In the genomic region with DNA sequence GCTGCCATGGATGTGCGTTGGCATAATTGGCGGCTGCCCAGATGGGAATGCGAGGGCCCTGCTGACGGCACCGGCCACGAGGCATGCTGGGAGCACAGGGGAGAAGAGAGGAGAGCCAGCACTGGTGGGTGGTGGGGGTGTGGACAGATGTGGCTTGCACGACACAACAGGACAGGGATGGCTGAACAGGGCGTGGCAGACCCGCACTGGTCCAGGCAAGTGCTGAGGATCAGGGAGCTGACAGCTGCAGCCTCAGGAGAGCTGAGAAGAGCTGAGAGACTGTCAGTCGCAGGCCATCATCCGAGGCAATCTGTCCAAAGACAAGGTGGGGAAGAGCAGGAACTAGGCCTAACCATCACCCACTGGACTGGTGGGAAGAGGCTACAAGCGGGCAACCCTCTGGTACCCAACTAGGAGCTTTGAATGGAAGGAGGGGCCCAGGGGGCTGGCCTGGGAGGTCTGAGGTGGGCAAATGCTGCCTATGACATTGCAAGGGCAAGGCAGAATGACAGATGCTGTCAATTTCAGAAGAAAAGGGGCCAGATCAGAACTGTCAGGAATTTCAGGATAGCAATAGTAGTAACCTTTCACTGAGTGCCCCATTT, we compare ENCODE assay signal across 10 cellular contexts. TPM values are rescaled to one million over a fixed set of nuclear protein-coding genes. Genes with fewer than 3 reads are reported as not detected.
A peak's percentile ranks its signal among the peaks of the same experiment; 100 is the strongest.
DNase-seq lines count a peak whose midpoint lies in the region; ATAC-seq lines count a peak whose summit lies in the region.
"Had no signal": no experiment of that assay in that cellular context is flagged by ENCODE, and none has a peak within 500 bp of the region (broad histone marks: within the 10 kb centered on the region; RNA-seq: fewer than 3 reads in every experiment).

No MANE protein-coding gene starts in this region.

- ATAC-seq in T-helper 17 cell (no peak), GM18511 (IDR thresholded peaks at IDR 0.05; ENCODE audit: unreplicated experiment) (no peak), HG03520 (IDR thresholded peaks at IDR 0.05; ENCODE audit: unreplicated experiment) (no peak)
- ATAC-seq in stimulated activated naive CD8-positive, alpha-beta T cell treated with anti-CD3 and anti-CD28 coated beads, Interleukin-15, amount 100 ng/mL, for 72 hours, result no peak

- H3K9ac ChIP-seq in iPS-20b (ENCODE audit: low read depth, low read length), result no peak overlapping the region

- 0 out of 2 replicates have a peak overlapping the region, but pooled peaks have one; percentile 94 for H3K4me3 ChIP-seq in iPS-20b (ENCODE audit: low read length)

- peak overlapping the region; percentile 97 for H3K4me3 Mint-ChIP-seq in activated T-cell treated with anti-CD3 and anti-CD28 coated beads, Interleukin-2, amount 50 U/mL, for 24 hours
- peak overlapping the region; percentile 95 for H3K4me3 Mint-ChIP-seq in T-helper 17 cell
- peak overlapping the region; percentile 98 to 99 for H3K4me3 Mint-ChIP-seq in stimulated activated naive CD8-positive, alpha-beta T cell treated with anti-CD3 and anti-CD28 coated beads, Interleukin-15, amount 100 ng/mL, for 72 hours

- peaks cover 89% of the 10 kb centered on the region for H3K36me3 Mint-ChIP-seq in activated T-cell treated with anti-CD3 and anti-CD28 coated beads, Interleukin-2, amount 50 U/mL, for 24 hours (ENCODE audit: low read depth)
- H3K36me3 Mint-ChIP-seq in T-helper 17 cell (ENCODE audit: low read depth), result no peaks in the 10 kb centered on the region

- H3K9me3 ChIP-seq in T-helper 17 cell (ENCODE audit: control insufficient read depth, low read length, poor library complexity, severe bottlenecking) (no peaks in the 10 kb centered on the region), iPS-20b (ENCODE audit: insufficient read depth, low read depth, low read length) (no peaks in the 10 kb centered on the region)
- H3K9me3 ChIP-seq: Peyer's patch had no signal

- H3K36me3 ChIP-seq in iPS-20b (ENCODE audit: insufficient read depth, low read depth, low read length), result peaks cover 36% of the 10 kb centered on the region

- no peaks in the 10 kb centered on the region for H3K27me3 ChIP-seq in iPS-20b (ENCODE audit: insufficient read depth, low read length)
- H3K27me3 ChIP-seq: Peyer's patch had no signal

- H3K4me1 ChIP-seq in iPS-20b (ENCODE audit: insufficient read depth, low read length), result peaks cover 18% of the 10 kb centered on the region

- H3K27ac ChIP-seq in iPS-20b (ENCODE audit: low read length), result no peak overlapping the region
- H3K27ac ChIP-seq: Peyer's patch had no signal

- peak overlapping the region; percentile 98 for H3K27ac Mint-ChIP-seq in activated T-cell treated with anti-CD3 and anti-CD28 coated beads, Interleukin-2, amount 50 U/mL, for 24 hours
- H3K27ac Mint-ChIP-seq in T-helper 17 cell, result peak overlapping the region; percentile 63
- peak overlapping the region; percentile 31 to 74 for H3K27ac Mint-ChIP-seq in stimulated activated naive CD8-positive, alpha-beta T cell treated with anti-CD3 and anti-CD28 coated beads, Interleukin-15, amount 100 ng/mL, for 72 hours

- peaks cover 66% of the 10 kb centered on the region for H3K4me1 Mint-ChIP-seq in activated T-cell treated with anti-CD3 and anti-CD28 coated beads, Interleukin-2, amount 50 U/mL, for 24 hours (ENCODE audit: low read depth)
- H3K4me1 Mint-ChIP-seq in T-helper 17 cell, result peaks cover 37% of the 10 kb centered on the region
- peaks cover 68% of the 10 kb centered on the region for H3K4me1 Mint-ChIP-seq in stimulated activated naive CD8-positive, alpha-beta T cell treated with anti-CD3 and anti-CD28 coated beads, Interleukin-15, amount 100 ng/mL, for 72 hours

- H3K9me3 Mint-ChIP-seq in activated T-cell treated with anti-CD3 and anti-CD28 coated beads, Interleukin-2, amount 50 U/mL, for 24 hours, result no peaks in the 10 kb centered on the region
- no peaks in the 10 kb centered on the region for H3K9me3 Mint-ChIP-seq in stimulated activated naive CD8-positive, alpha-beta T cell treated with anti-CD3 and anti-CD28 coated beads, Interleukin-15, amount 100 ng/mL, for 72 hours

- DNase-seq in activated T-cell treated with anti-CD3 and anti-CD28 coated beads, Interleukin-2, amount 50 U/mL, for 24 hours, result no peak
- DNase-seq in activated T-cell treated with anti-CD3 and anti-CD28 coated beads, Interleukin-2, amount 50 U/mL, for 1 hour, result no peak
- no peak for DNase-seq in T-helper 17 cell
- DNase-seq in stimulated activated naive CD8-positive, alpha-beta T cell treated with anti-CD3 and anti-CD28 coated beads, Interleukin-15, amount 100 ng/mL, for 72 hours, result no peak
- no peak for DNase-seq in epidermal melanocyte (ENCODE audit: insufficient read length, low spot score)
- DNase-seq: activated CD8-positive, alpha-beta memory T cell treated with anti-CD3 and anti-CD28 coated beads, Interleukin-2, amount 50 U/mL, for 4 hours had no signal

- no peaks in the 10 kb centered on the region for H3K27me3 Mint-ChIP-seq in activated T-cell treated with anti-CD3 and anti-CD28 coated beads, Interleukin-2, amount 50 U/mL, for 24 hours
- no peaks in the 10 kb centered on the region for H3K27me3 Mint-ChIP-seq in T-helper 17 cell
- H3K27me3 Mint-ChIP-seq in stimulated activated naive CD8-positive, alpha-beta T cell treated with anti-CD3 and anti-CD28 coated beads, Interleukin-15, amount 100 ng/mL, for 72 hours, result no peaks in the 10 kb centered on the region

RNA-seq across cellular contexts. Expression of gene GNB1L, which starts 2.4 kb away (rescaled TPM):
- total RNA-seq in T-helper 17 cell, result 1 to 10 TPM; 5.0 to 6.2 TPM

RNA-seq across cellular contexts. Expression of gene RTL10, which starts 2.4 kb away (rescaled TPM):
- total RNA-seq in T-helper 17 cell, result 10 to 100 TPM; 12.4 to 13.1 TPM
